Comparison of ENCODE assay signal across 23 cellular contexts in genomic region chr7:17333227-17333626, GRCh38. TPM values are rescaled to one million over a fixed set of nuclear protein-coding genes. Genes with fewer than 3 reads are reported as not detected.
DNase-seq lines count a peak whose midpoint lies in the region; ATAC-seq and TF ChIP-seq lines count a peak whose summit lies in the region.
"Had no signal": no experiment of that assay in that cellular context is flagged by ENCODE, and none has a peak within 500 bp of the region (broad histone marks: within the 10 kb centered on the region; RNA-seq: fewer than 3 reads in every experiment).

No MANE protein-coding gene starts in this region.

- H3K9ac ChIP-seq in GM23248: no peak overlapping the region
- H3K9ac ChIP-seq in skeletal muscle satellite cell (ENCODE audit: low read depth, low read length): peak overlapping the region; percentile 4

- no peaks in the 10 kb centered on the region for H4K20me1 ChIP-seq in GM23248 (ENCODE audit: insufficient read depth)

- H3K36me3 ChIP-seq in GM23248 (ENCODE audit: low read depth) (peaks cover 69% of the 10 kb centered on the region), skeletal muscle satellite cell (ENCODE audit: insufficient read depth, low read length) (peaks cover 72% of the 10 kb centered on the region)

- no peaks in the 10 kb centered on the region for H3K9me3 Mint-ChIP-seq in natural killer cell treated with Interleukin-12 subunit alpha and Interleukin-12 subunit beta and Interleukin-15 and Interleukin-18, amount 100 ng/mL, for 72 hours

- H3K27me3 ChIP-seq in GM23248 (replicated peaks; ENCODE audit: insufficient read depth): no peaks in the 10 kb centered on the region
- no peaks in the 10 kb centered on the region for H3K27me3 ChIP-seq in skeletal muscle satellite cell (ENCODE audit: control insufficient read depth, insufficient read depth, low read length)
- H3K27me3 ChIP-seq: MG63 had no signal

- H3K79me2 ChIP-seq in GM23248 (ENCODE audit: insufficient read depth): peaks cover 29% of the 10 kb centered on the region; the same call in 1 of the 2 replicates

- peaks cover 15% of the 10 kb centered on the region for H3K36me3 Mint-ChIP-seq in natural killer cell treated with Interleukin-12 subunit alpha and Interleukin-12 subunit beta and Interleukin-15 and Interleukin-18, amount 100 ng/mL, for 72 hours

- H3K4me1 Mint-ChIP-seq in natural killer cell treated with Interleukin-12 subunit alpha and Interleukin-12 subunit beta and Interleukin-15 and Interleukin-18, amount 100 ng/mL, for 72 hours (ENCODE audit: low read depth in 2 of 2): no peaks in the 10 kb centered on the region

- no peaks in the 10 kb centered on the region for H3K27me3 Mint-ChIP-seq in natural killer cell treated with Interleukin-12 subunit alpha and Interleukin-12 subunit beta and Interleukin-15 and Interleukin-18, amount 100 ng/mL, for 72 hours
- H3K27me3 Mint-ChIP-seq: CD8-positive, alpha-beta memory T cell had no signal

- DNase-seq in GM23248 (no peak), NCI-H226 (peak; percentile 42), choroid plexus epithelial cell (ENCODE audit: low read depth) (peak; percentile 46), epidermal melanocyte (ENCODE audit: insufficient read length, low spot score) (no peak)
- no peak for DNase-seq in natural killer cell treated with Interleukin-12 subunit alpha and Interleukin-12 subunit beta and Interleukin-15 and Interleukin-18, amount 100 ng/mL, for 72 hours (ENCODE audit: low spot score)
- DNase-seq in activated naive CD4-positive, alpha-beta T cell (lab: John Stamatoyannopoulos, UW): no peak
- DNase-seq: C1 segment of cervical spinal cord; CD8-positive, alpha-beta memory T cell; Karpas-422; MG63; NCI-H1048; NCI-H1436 treated with DMSO at 0.1 percent for 48 hours; NCI-H2081 treated with DMSO at 0.1 percent for 48 hours; NCI-H2227 treated with DMSO at 0.1 percent for 48 hours; NCI-H524; NCI-H82; OCI-M1; RPMI8226; SIG-M5 had no signal

- TF ChIP-seq CTCF in choroid plexus epithelial cell (conservative IDR thresholded peaks at IDR 0.05; ENCODE audit: low read depth, low read length): no peak

- 0 out of 2 replicates have a peak, but pooled peaks cover 22% of the 10 kb centered on the region for H3F3A ChIP-seq in GM23248 (ENCODE audit: insufficient read depth)

- no peak overlapping the region for H2AFZ ChIP-seq in GM23248

- no peak overlapping the region for H3K4me3 Mint-ChIP-seq in natural killer cell treated with Interleukin-12 subunit alpha and Interleukin-12 subunit beta and Interleukin-15 and Interleukin-18, amount 100 ng/mL, for 72 hours
- H3K4me3 Mint-ChIP-seq: CD8-positive, alpha-beta memory T cell had no signal

- H3K9me3 ChIP-seq in GM23248 (ENCODE audit: low read depth): no peaks in the 10 kb centered on the region
- H3K9me3 ChIP-seq in skeletal muscle satellite cell (replicated peaks; ENCODE audit: low read length): no peaks in the 10 kb centered on the region
- H3K9me3 ChIP-seq: A549, MG63 had no signal

- H3K4me1 ChIP-seq in GM23248 (ENCODE audit: insufficient read depth) (peaks cover 10% of the 10 kb centered on the region; the same call in 1 of the 2 replicates), skeletal muscle satellite cell (ENCODE audit: control insufficient read depth, insufficient read depth, low read length) (peaks cover 18% of the 10 kb centered on the region)

- H3K4me2 ChIP-seq in GM23248 (ENCODE audit: unreplicated experiment) (no peak overlapping the region), skeletal muscle satellite cell (ENCODE audit: low read length) (peak overlapping the region; percentile 50)
- H3K4me2 ChIP-seq: A549 had no signal

- H3K27ac ChIP-seq in GM23248: peak overlapping the region; percentile 14; the same call in 1 of the 2 replicates
- H3K27ac ChIP-seq: HL-60 had no signal

- in situ Hi-C loops in GM23248 (cut with MboI): no loop called here

- no peak overlapping the region for H3K27ac Mint-ChIP-seq in natural killer cell treated with Interleukin-12 subunit alpha and Interleukin-12 subunit beta and Interleukin-15 and Interleukin-18, amount 100 ng/mL, for 72 hours

- H3K4me3 ChIP-seq in GM23248: no peak overlapping the region
- H3K4me3 ChIP-seq in choroid plexus epithelial cell (ENCODE audit: low read depth, low read length): no peak overlapping the region
- H3K4me3 ChIP-seq in skeletal muscle satellite cell (ENCODE audit: low read length): peak overlapping the region; percentile 7
- H3K4me3 ChIP-seq: A549, MG63 had no signal

- H3K9me2 ChIP-seq in GM23248 (ENCODE audit: insufficient read depth): no peaks in the 10 kb centered on the region; the same call in 1 of the 2 replicates

- no peak for ATAC-seq in natural killer cell treated with Interleukin-12 subunit alpha and Interleukin-12 subunit beta and Interleukin-15 and Interleukin-18, amount 100 ng/mL, for 72 hours
- ATAC-seq: A549, SK-N-SH treated with all-trans-retinoic acid at 6 μM for 48 hours had no signal

RNA-seq across cellular contexts. Expression of gene AHR, which starts 34.8 kb away (rescaled TPM):
- total RNA-seq in GM23248 (2014; rRNA removed; shearing (Covaris generic)): 90.4 and 98.7 TPM in 2 replicates
- polyA plus RNA-seq in GM23248 (2016; fragmentation: Nextera tagmentation; extraction: Ambion mirVana): 18.6 and 19.0 TPM in 2 replicates
- 97.9 and 134 TPM in 2 replicates for total RNA-seq in skeletal muscle satellite cell (2012; rRNA removed)
- total RNA-seq in natural killer cell treated with Interleukin-12 subunit alpha and Interleukin-12 subunit beta and Interleukin-15 and Interleukin-18, amount 100 ng/mL, for 72 hours: 10 to 100 TPM; 36.5 to 40.8 TPM

Comparison
In these comparisons a context has a peak if more than half of its experiments do, and no peak if none do; other contexts are left out.
1. DNase-seq: peak in NCI-H226 (single experiment) and choroid plexus epithelial cell (single experiment); none in GM23248 (single experiment), epidermal melanocyte (single experiment), natural killer cell treated with Interleukin-12 subunit alpha and Interleukin-12 subunit beta and Interleukin-15 and Interleukin-18, amount 100 ng/mL, for 72 hours (single experiment) and activated naive CD4-positive, alpha-beta T cell (0 of 4).